In the genomic region with DNA sequence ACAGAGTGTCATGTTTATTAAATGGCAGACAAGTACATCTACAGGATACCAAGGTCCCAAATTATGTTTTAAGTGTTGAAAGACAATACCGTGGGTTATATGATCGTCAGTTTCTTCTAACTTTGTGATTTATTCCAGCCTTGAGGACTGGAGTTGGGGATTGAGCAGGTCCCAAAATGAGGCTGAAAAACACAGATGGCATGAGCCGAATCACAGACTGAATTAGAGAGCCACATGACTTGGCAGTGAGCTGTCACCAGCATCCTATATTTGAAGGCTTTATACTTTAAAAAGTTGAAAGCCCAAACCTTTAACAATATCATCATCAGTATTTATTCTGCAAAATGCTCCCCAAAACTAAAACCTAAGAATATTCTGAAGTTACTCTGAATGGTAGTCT, we compare ENCODE assay signal across 36 cellular contexts.
"Had no signal": no experiment of that assay in that cellular context is flagged by ENCODE, and none has a peak within 500 bp of the region (broad histone marks: within the 10 kb centered on the region; RNA-seq: fewer than 3 reads in every experiment).

No MANE protein-coding gene starts in this region.

- DNase-seq: Karpas-422, Kasumi-1, MG63, MM.1S, MV-4-11, NCI-H1048, NCI-H1092, NCI-H1092 treated with DMSO at 0.1 percent for 48 hours, NCI-H1105, NCI-H1105 treated with DMSO at 0.1 percent for 48 hours, NCI-H1417, NCI-H1417 treated with DMSO at 0.1 percent for 48 hours, NCI-H1436, NCI-H1436 treated with DMSO at 0.1 percent for 48 hours, NCI-H146, NCI-H1694, NCI-H1694 treated with DMSO at 0.1 percent for 48 hours, NCI-H187, NCI-H187 treated with DMSO at 0.1 percent for 48 hours, NCI-H1930, NCI-H2029, NCI-H2029 treated with DMSO at 0.1 percent for 48 hours, NCI-H2081, NCI-H2081 treated with DMSO at 0.1 percent for 48 hours, NCI-H2107, NCI-H2171, NCI-H2171 treated with DMSO at 0.1 percent for 48 hours, NCI-H2227 treated with DMSO at 0.1 percent for 48 hours, NCI-H226, NCI-H345, NCI-H446, NCI-H446 treated with DMSO at 0.1 percent for 48 hours, NCI-H510A, NCI-H510A treated with DMSO at 0.1 percent for 48 hours, NCI-H524, NCI-H524 treated with DMSO at 0.1 percent for 48 hours had no signal
